Comparison of ENCODE assay signal across 16 cellular contexts in genomic region chr3:35383719-35384555, GRCh38.
DNase-seq lines count a peak whose midpoint lies in the region; FAIRE-seq and TF ChIP-seq lines count a peak whose summit lies in the region.
"Had no signal": no experiment of that assay in that cellular context is flagged by ENCODE, and none has a peak within 500 bp of the region (broad histone marks: within the 10 kb centered on the region; RNA-seq: fewer than 3 reads in every experiment).

No MANE protein-coding gene starts in this region.

- FAIRE-seq in H54 (lab: Jason Lieb, UNC) = peak; percentile 15
- FAIRE-seq: pancreas had no signal

- no peaks in the 10 kb centered on the region for H3K36me3 ChIP-seq in SJCRH30
- H3K36me3 ChIP-seq: left lung, pancreas had no signal

- TF ChIP-seq CTCF in epithelial cell of esophagus (IDR thresholded peaks at IDR 0.05; ENCODE audit: insufficient read depth, low read depth, low read length, missing control alignments) (no peak), GM13977 (IDR thresholded peaks at IDR 0.05; ENCODE audit: extremely low read depth, insufficient read depth, missing control alignments) (no peak)

- H3K27me3 ChIP-seq in SJCRH30 = no peaks in the 10 kb centered on the region
- H3K27me3 ChIP-seq: left lung, pancreas had no signal

- H3K4me1 ChIP-seq in SJCRH30 = peaks cover 20% of the 10 kb centered on the region
- H3K4me1 ChIP-seq: left lung, pancreas had no signal

- 0 out of 2 replicates have a peak overlapping the region, but pooled peaks have one; percentile 14 for H3K27ac ChIP-seq in SJCRH30
- H3K27ac ChIP-seq: coronary artery, left lung, pancreas, SK-N-MC had no signal

- in situ Hi-C loops in GM13977 (cut with MboI; ENCODE audit: low pct_unique_long_range_greater_than_20kb, low sequenced_read_pairs, unreplicated experiment) = no loop called here

- TF ChIP-seq POLR2A in H54 (IDR thresholded peaks at IDR 0.05; ENCODE audit: low read depth, low read length) = no peak

- H3K4me3 ChIP-seq in SJCRH30 (no peak overlapping the region), epithelial cell of esophagus (ENCODE audit: low read length) (no peak overlapping the region)
- H3K4me3 ChIP-seq: coronary artery, left lung, pancreas, SK-N-MC had no signal

- no peak for DNase-seq in H54 (ENCODE audit: insufficient read length, low spot score)
- DNase-seq in SJCRH30 = peak in 1 of 2 experiments; percentile 48
- DNase-seq in epithelial cell of esophagus (ENCODE audit: low read depth) = peak; percentile 8
- DNase-seq in putamen (ENCODE audit: low spot score) = peak; percentile 24
- no peak for DNase-seq in GM03348 (ENCODE audit: low spot score)
- DNase-seq in GM13977 (ENCODE audit: low spot score) = no peak
- no peak for DNase-seq in activated CD4-positive, alpha-beta T cell treated with anti-CD3 and anti-CD28 coated beads for 4 hours
- no peak for DNase-seq in SKM-1 (lab: John Stamatoyannopoulos, UW; ENCODE audit: unreplicated experiment)
- DNase-seq: activated effector memory CD4-positive, alpha-beta T cell treated with Interleukin-2 at 50 U/mL for 16 hours; CD8-positive, alpha-beta memory T cell; foreskin melanocyte; left lung; NCI-H526; pancreas had no signal

- H3K9me3 ChIP-seq in SJCRH30 (replicated peaks) = no peaks in the 10 kb centered on the region
- H3K9me3 ChIP-seq: left lung, pancreas had no signal

Comparison
In these comparisons a context has a peak if more than half of its experiments do, and no peak if none do; other contexts are left out.
1. DNase-seq: peak in epithelial cell of esophagus (single experiment) and putamen (single experiment); none in H54 (single experiment), GM03348 (single experiment), GM13977 (single experiment), activated CD4-positive, alpha-beta T cell treated with anti-CD3 and anti-CD28 coated beads for 4 hours (0 of 2) and SKM-1 (single experiment).